24 cellular contexts compared by ENCODE assay signal in genomic region chr3:100170492-100170891, GRCh38. TPM values are rescaled to one million over a fixed set of nuclear protein-coding genes. Genes with fewer than 3 reads are reported as not detected.
"Had no signal": no experiment of that assay in that cellular context is flagged by ENCODE, and none has a peak within 500 bp of the region (broad histone marks: within the 10 kb centered on the region; RNA-seq: fewer than 3 reads in every experiment).

No MANE protein-coding gene starts in this region.

- H3K27ac ChIP-seq: breast epithelium, SJCRH30, VCaP had no signal

- H3K36me3 ChIP-seq: breast epithelium had no signal

- H3K9me3 ChIP-seq: breast epithelium, SJCRH30, SK-N-SH had no signal

- H3K27me3 ChIP-seq: breast epithelium, SJCRH30 had no signal

- H3K4me1 ChIP-seq: breast epithelium, SJCRH30 had no signal

- DNase-seq: activated CD4-positive, alpha-beta memory T cell treated with anti-CD3 and anti-CD28 coated beads for 36 hours; activated CD4-positive, alpha-beta T cell treated with anti-CD3 and anti-CD28 coated beads, Interleukin-2, amount 10 ng/mL, durations not matched to agents 7 days and 5 days; activated CD4-positive, CD25-positive, alpha-beta regulatory T cell; activated naive CD4-positive, alpha-beta T cell treated with anti-CD3 and anti-CD28 coated beads, Interleukin-2, amount 50 U/mL, for 16 hours; activated naive CD8-positive, alpha-beta T cell treated with anti-CD3 and anti-CD28 coated beads, Interleukin-2, amount 10 ng/mL, durations not matched to agents 7 days and 5 days; activated T-cell treated with anti-CD3 and anti-CD28 coated beads for 4 hours; activated T-cell treated with anti-CD3 and anti-CD28 coated beads, Interleukin-2, amount 50 U/mL, for 48 hours; aorta; central memory CD4-positive, alpha-beta T cell; IMR-90; Kasumi-1; KBM-7; NCI-H1417; NCI-H1930; NCI-H446; NCI-H524 treated with DMSO at 0.1 percent for 48 hours; NCI-H748 treated with DMSO at 0.1 percent for 48 hours; SJCRH30; SK-N-SH; T-helper 1 cell had no signal

- H3K4me3 ChIP-seq: breast epithelium, SJCRH30 had no signal

RNA-seq across cellular contexts. Expression of gene FILIP1L, which starts 56.2 kb away (rescaled TPM):
- total RNA-seq: OCI-LY7, RPMI7951 had no signal
